ENCODE assay signal across 1 cellular context in the genomic region with DNA sequence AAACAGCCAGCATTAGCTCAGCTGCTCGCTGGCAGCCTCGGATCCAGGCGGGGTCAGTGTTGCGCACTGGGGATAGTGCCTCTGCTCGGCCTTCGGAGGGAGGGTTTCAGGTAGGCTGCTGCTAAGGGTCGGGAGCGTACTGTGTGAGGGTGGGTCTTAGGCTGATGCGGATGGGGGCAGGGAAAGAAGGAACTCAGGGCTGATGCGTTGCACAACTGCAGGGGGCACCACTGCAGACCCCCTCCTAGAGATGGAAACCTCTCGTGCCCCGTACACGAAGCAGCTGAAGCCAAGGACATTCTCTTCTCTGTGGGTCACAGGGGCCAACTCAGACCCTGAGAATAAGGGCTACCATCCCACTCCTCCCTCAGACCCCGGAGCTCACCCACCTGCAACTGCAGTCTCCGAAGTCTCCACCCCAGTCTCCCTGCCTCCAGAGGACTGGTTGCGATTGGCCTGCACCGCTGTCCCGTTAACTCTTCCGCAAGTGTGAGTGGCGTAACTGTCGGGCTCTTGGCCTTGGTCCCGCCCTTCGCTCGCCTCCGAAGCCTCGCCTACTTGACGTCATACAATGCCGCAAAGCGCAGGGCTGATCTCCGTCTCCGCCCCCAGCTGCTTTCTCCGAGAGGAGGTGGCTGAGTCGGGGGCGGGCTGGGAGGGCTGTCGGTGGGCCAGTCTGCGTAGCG.
TF ChIP-seq lines count a peak whose summit lies in the region.

TSS of gene KBTBD3 (minus strand) at position 425 of the 686 bp plus-strand sequence. CDS start 18,250 bp downstream, outside the sequence.

TF ChIP-seq in HepG2, 621 proteins besides CTCF, POLR2A, EP300 and RAD21 (continued from another document and continues in another):
- TF ChIP-seq MLXIP (CRISPR knock-in tag; IDR thresholded peaks at IDR 0.05; ENCODE audit: borderline replicate concordance) = 0 out of 2 replicates have a peak, but pooled peaks have one; percentile 31
- no peak for TF ChIP-seq ATF3 (CRISPR knock-in tag; IDR thresholded peaks at IDR 0.05)
- TF ChIP-seq CEBPB (IDR thresholded peaks at IDR 0.05; ENCODE audit: borderline replicate concordance, low read depth, low read length) = peak; percentile 67
- TF ChIP-seq TFAP4 (IDR thresholded peaks at IDR 0.05; ENCODE audit: borderline replicate concordance, low read depth) = peak; percentile 80; the same call in 1 of the 2 replicates
- peak; percentile 34; the same call in 1 of the 2 replicates for TF ChIP-seq ZNF205 (CRISPR knock-in tag; IDR thresholded peaks at IDR 0.05)
- TF ChIP-seq, protein P1, sequence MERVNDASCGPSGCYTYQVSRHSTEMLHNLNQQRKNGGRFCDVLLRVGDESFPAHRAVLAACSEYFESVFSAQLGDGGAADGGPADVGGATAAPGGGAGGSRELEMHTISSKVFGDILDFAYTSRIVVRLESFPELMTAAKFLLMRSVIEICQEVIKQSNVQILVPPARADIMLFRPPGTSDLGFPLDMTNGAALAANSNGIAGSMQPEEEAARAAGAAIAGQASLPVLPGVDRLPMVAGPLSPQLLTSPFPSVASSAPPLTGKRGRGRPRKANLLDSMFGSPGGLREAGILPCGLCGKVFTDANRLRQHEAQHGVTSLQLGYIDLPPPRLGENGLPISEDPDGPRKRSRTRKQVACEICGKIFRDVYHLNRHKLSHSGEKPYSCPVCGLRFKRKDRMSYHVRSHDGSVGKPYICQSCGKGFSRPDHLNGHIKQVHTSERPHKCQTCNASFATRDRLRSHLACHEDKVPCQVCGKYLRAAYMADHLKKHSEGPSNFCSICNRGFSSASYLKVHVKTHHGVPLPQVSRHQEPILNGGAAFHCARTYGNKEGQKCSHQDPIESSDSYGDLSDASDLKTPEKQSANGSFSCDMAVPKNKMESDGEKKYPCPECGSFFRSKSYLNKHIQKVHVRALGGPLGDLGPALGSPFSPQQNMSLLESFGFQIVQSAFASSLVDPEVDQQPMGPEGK (CRISPR knock-in tag; IDR thresholded peaks at IDR 0.05) = peak; percentile 37; the same call in 1 of the 2 replicates
- TF ChIP-seq, protein P2, sequence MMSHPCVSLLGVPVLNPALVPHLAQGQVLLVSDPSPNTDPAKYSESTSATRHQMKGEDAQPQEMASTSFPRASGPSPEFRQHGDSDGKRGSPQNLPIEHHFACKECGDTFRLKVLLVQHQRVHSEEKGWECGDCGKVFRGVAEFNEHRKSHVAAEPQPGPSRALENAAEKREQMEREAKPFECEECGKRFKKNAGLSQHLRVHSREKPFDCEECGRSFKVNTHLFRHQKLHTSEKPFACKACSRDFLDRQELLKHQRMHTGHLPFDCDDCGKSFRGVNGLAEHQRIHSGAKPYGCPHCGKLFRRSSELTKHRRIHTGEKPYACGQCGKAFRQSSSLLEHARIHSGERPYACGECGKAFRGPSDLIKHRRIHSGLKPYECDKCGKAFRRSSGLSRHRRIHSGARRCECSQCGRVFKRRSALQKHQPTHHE (CRISPR knock-in tag; IDR thresholded peaks at IDR 0.05; ENCODE audit: borderline replicate concordance) = no peak
- TF ChIP-seq ZNF34 (CRISPR knock-in tag; IDR thresholded peaks at IDR 0.05; ENCODE audit: borderline replicate concordance) = peak; percentile 79
- peak; percentile 63 for TF ChIP-seq IKZF4 (CRISPR knock-in tag; IDR thresholded peaks at IDR 0.05; ENCODE audit: borderline replicate concordance, low read depth, not compliant biosample characterization)
- TF ChIP-seq ZBTB38 (CRISPR knock-in tag; IDR thresholded peaks at IDR 0.05) = peak; percentile 52; the same call in 1 of the 2 replicates
- no peak for TF ChIP-seq GZF1 (CRISPR knock-in tag; IDR thresholded peaks at IDR 0.05)
- peak; percentile 57 for TF ChIP-seq RBM39 (IDR thresholded peaks at IDR 0.05; ENCODE audit: low read depth, low read length, poor library complexity, severe bottlenecking)
- no peak for TF ChIP-seq ZNF782 (CRISPR knock-in tag; IDR thresholded peaks at IDR 0.05; ENCODE audit: borderline replicate concordance)
- no peak for TF ChIP-seq HNF4G (IDR thresholded peaks at IDR 0.05; ENCODE audit: borderline replicate concordance, low read depth, low read length)
- 0 out of 2 replicates have a peak, but pooled peaks have one; percentile 46 for TF ChIP-seq HNF4G (CRISPR knock-in tag; IDR thresholded peaks at IDR 0.05; ENCODE audit: borderline replicate concordance, low read depth)
- TF ChIP-seq KLF12 (CRISPR knock-in tag; IDR thresholded peaks at IDR 0.05; ENCODE audit: borderline replicate concordance) = peak; percentile 85; the same call in 1 of the 2 replicates
- no peak; the same call in 1 of the 2 replicates for TF ChIP-seq HMGXB3 (CRISPR knock-in tag; IDR thresholded peaks at IDR 0.05; ENCODE audit: borderline replicate concordance)
- TF ChIP-seq ZBTB49 (CRISPR knock-in tag; IDR thresholded peaks at IDR 0.05; ENCODE audit: borderline replicate concordance) = no peak
- TF ChIP-seq ZNF644 (CRISPR knock-in tag; IDR thresholded peaks at IDR 0.05; ENCODE audit: low read depth) = peak; percentile 21; the same call in 1 of the 2 replicates
- TF ChIP-seq, protein P3, sequence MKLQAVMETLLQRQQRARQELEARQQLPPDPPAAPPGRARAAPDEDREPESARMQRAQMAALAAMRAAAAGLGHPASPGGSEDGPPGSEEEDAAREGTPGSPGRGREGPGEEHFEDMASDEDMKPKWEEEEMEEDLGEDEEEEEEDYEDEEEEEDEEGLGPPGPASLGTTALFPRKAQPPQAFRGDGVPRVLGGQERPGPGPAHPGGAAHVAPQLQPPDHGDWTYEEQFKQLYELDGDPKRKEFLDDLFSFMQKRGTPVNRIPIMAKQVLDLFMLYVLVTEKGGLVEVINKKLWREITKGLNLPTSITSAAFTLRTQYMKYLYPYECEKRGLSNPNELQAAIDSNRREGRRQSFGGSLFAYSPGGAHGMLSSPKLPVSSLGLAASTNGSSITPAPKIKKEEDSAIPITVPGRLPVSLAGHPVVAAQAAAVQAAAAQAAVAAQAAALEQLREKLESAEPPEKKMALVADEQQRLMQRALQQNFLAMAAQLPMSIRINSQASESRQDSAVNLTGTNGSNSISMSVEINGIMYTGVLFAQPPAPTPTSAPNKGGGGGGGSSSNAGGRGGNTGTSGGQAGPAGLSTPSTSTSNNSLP (IDR thresholded peaks at IDR 0.05; ENCODE audit: low read depth, low read length) = no peak
- TF ChIP-seq ZFP1 (CRISPR knock-in tag; IDR thresholded peaks at IDR 0.05) = no peak
- 0 out of 2 replicates have a peak, but pooled peaks have one; percentile 34 for TF ChIP-seq NFE2L1 (CRISPR knock-in tag; IDR thresholded peaks at IDR 0.05; ENCODE audit: borderline replicate concordance)
- 0 out of 2 replicates have a peak, but pooled peaks have one; percentile 52 for TF ChIP-seq NFAT5 (CRISPR knock-in tag; IDR thresholded peaks at IDR 0.05)
- TF ChIP-seq KAT8 (CRISPR knock-in tag; IDR thresholded peaks at IDR 0.05) = peak; percentile 50
